8 cellular contexts compared by ENCODE assay signal in the genomic region with DNA sequence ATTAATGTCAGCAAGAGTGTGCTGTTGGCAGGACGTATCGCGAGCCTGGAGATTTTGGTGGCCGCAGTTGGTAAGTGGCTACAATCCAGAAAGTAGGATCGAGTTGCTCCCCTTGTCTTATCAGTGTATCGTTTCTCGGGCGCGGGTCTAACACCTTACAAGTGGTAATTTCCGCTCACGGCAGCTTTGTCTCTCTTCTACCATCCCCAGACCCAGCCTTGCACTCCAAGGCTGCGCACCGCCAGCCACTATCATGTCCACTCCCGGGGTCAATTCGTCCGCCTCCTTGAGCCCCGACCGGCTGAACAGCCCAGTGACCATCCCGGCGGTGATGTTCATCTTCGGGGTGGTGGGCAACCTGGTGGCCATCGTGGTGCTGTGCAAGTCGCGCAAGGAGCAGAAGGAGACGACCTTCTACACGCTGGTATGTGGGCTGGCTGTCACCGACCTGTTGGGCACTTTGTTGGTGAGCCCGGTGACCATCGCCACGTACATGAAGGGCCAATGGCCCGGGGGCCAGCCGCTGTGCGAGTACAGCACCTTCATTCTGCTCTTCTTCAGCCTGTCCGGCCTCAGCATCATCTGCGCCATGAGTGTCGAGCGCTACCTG. TPM values are rescaled to one million over a fixed set of nuclear protein-coding genes. Genes with fewer than 3 reads are reported as not detected.
A peak's percentile ranks its signal among the peaks of the same experiment; 100 is the strongest.
DNase-seq lines count a peak whose midpoint lies in the region; ATAC-seq, FAIRE-seq and TF ChIP-seq lines count a peak whose summit lies in the region.

No MANE protein-coding gene starts in this region.

- no peaks in the 10 kb centered on the region for H3K9me2 ChIP-seq in PC-9 (ENCODE audit: insufficient read depth)

- H3K4me2 ChIP-seq in PC-9: peak overlapping the region; percentile 71
- H3K4me2 ChIP-seq in keratinocyte (ENCODE audit: control insufficient read depth, extremely low read depth, insufficient read depth, low read depth, low read length): peak overlapping the region; percentile 97

- CTCF ChIA-PET in PC-9 (lab: Charles Lee): no interaction called here

- DNase-seq in PC-9 (no peak), body of pancreas (peak; percentile 39 to 51 (median 42)), keratinocyte (ENCODE audit: low read depth, low spot score) (no peak), NCI-H2029 (lab: John Stamatoyannopoulos, UW) (no peak)
- DNase-seq in stimulated activated CD8-positive, alpha-beta memory T cell treated with anti-CD3 and anti-CD28 coated beads, Interleukin-12 subunit alpha, Interleukin-12 subunit beta, amount 100 ng/mL, for 1 hour (ENCODE audit: low read depth): peak; percentile 33

- H3K4me1 ChIP-seq in ES-I3 (ENCODE audit: insufficient read depth, low read length): peaks cover 22% of the 10 kb centered on the region
- H3K4me1 ChIP-seq in PC-9 (replicated peaks; ENCODE audit: insufficient read depth): peaks cover 67% of the 10 kb centered on the region
- peaks cover 17% of the 10 kb centered on the region for H3K4me1 ChIP-seq in body of pancreas
- H3K4me1 ChIP-seq in keratinocyte (ENCODE audit: control insufficient read depth, extremely low read depth, insufficient read depth, low read length): peaks cover 55% of the 10 kb centered on the region

- no TSS peak for BruUV-seq in PC-9 (replicated peaks; lab: Mats Ljungman, UMichigan)

- H3F3A ChIP-seq in PC-9 (ENCODE audit: insufficient read depth, low read depth): peaks cover 15% of the 10 kb centered on the region

- no peak for TF ChIP-seq POLR2A in body of pancreas (IDR thresholded peaks at IDR 0.05)

- dilution Hi-C loops in keratinocyte (cut with MboI; ENCODE audit: extremely low pct_ligation_motif_present, low sequenced_read_pairs): no loop called here

- ATAC-seq in body of pancreas (no peak), HG03571 (IDR thresholded peaks at IDR 0.05; ENCODE audit: unreplicated experiment) (no peak), GM21737 (IDR thresholded peaks at IDR 0.05; ENCODE audit: unreplicated experiment) (no peak)

- intact Hi-C loops in PC-9 (cut with micrococcal nuclease; ENCODE audit: unreplicated experiment) (no loop called here), body of pancreas (cut with DNase I) (loop anchor here (5.0 kb wide), 1 partner anchor 969 kb away; no protein-coding TSS in a partner anchor)

- no peaks in the 10 kb centered on the region for H3K9me1 ChIP-seq in keratinocyte (ENCODE audit: control insufficient read depth, extremely low read depth, insufficient read depth, low read length)

- H2AFZ ChIP-seq in PC-9 (peak overlapping the region; percentile 79), keratinocyte (ENCODE audit: control insufficient read depth, low read length) (no peak overlapping the region)

- H3K27ac ChIP-seq in PC-9: no peak overlapping the region
- H3K27ac ChIP-seq in body of pancreas: peak overlapping the region; percentile 37 to 95 (median 89)
- H3K27ac ChIP-seq in keratinocyte (ENCODE audit: control insufficient read depth, insufficient read depth, low read length): peak overlapping the region; percentile 84

- no peak for TF ChIP-seq CTCF in PC-9 (conservative IDR thresholded peaks at IDR 0.05)
- peak in 2 of 7 experiments; percentile 14 to 19 for TF ChIP-seq CTCF in body of pancreas (IDR thresholded peaks at IDR 0.05)
- TF ChIP-seq CTCF in keratinocyte (optimal IDR thresholded peaks at IDR 0.05 in 1 of 3, IDR thresholded peaks at IDR 0.05 in 1 of 3, conservative IDR thresholded peaks at IDR 0.05 in 1 of 3; ENCODE audit: extremely low read depth in 1 of 3, insufficient read depth in 2 of 3, low read length in 3 of 3): peak; percentile 12 to 39 (median 19)

- H3K36me3 ChIP-seq in ES-I3 (ENCODE audit: insufficient read depth, low read length) (no peaks in the 10 kb centered on the region), PC-9 (ENCODE audit: low read depth) (no peaks in the 10 kb centered on the region; the same call in 1 of the 2 replicates), body of pancreas (replicated peaks in 1 of 2; ENCODE audit: insufficient read depth in 1 of 2, low read depth in 2 of 2) (no peaks in the 10 kb centered on the region), keratinocyte (ENCODE audit: control insufficient read depth in 2 of 2, extremely low read depth in 1 of 2, insufficient read depth in 2 of 2, low read length in 2 of 2) (peaks cover 0 to 12% of the 10 kb centered on the region in 2 experiments)

- H3K9me3 ChIP-seq in ES-I3 (ENCODE audit: control insufficient read depth, insufficient read depth, low read length) (no peaks in the 10 kb centered on the region), PC-9 (ENCODE audit: insufficient read depth, low read depth) (no peaks in the 10 kb centered on the region), body of pancreas (no peaks in the 10 kb centered on the region), keratinocyte (ENCODE audit: control insufficient read depth, low read depth, low read length) (no peaks in the 10 kb centered on the region)

- H3K4me3 ChIP-seq in PC-9 (peak overlapping the region; percentile 82), body of pancreas (peak overlapping the region; percentile 24 to 95), keratinocyte (ENCODE audit: control insufficient read depth in 2 of 3, extremely low read depth in 1 of 3, insufficient read depth in 2 of 3, low read depth in 1 of 3, low read length in 3 of 3) (peak overlapping the region; percentile 70 to 90 (median 90))

- 2 to 3% methylated on average over 13 to 37 of the region's 37 CpGs for WGBS in body of pancreas, 2 donors

- POLR2A ChIA-PET in PC-9 (lab: Charles Lee; ENCODE audit: unreplicated experiment): no interaction called here

- no peak for FAIRE-seq in keratinocyte (lab: Jason Lieb, UNC)

- no peaks in the 10 kb centered on the region for H3K27me3 ChIP-seq in PC-9 (ENCODE audit: insufficient read depth, low read depth)
- no peaks in the 10 kb centered on the region for H3K27me3 ChIP-seq in body of pancreas
- H3K27me3 ChIP-seq in keratinocyte (ENCODE audit: control insufficient read depth, extremely low read depth, insufficient read depth, low read length): no peaks in the 10 kb centered on the region

- peak overlapping the region; percentile 93; the same call in 1 of the 2 replicates for H3K9ac ChIP-seq in ES-I3 (ENCODE audit: low read depth, low read length)
- H3K9ac ChIP-seq in keratinocyte (ENCODE audit: control insufficient read depth, extremely low read depth, insufficient read depth, low read length): peak overlapping the region; percentile 92

- no peaks in the 10 kb centered on the region for H4K20me1 ChIP-seq in PC-9 (ENCODE audit: insufficient read depth)
- H4K20me1 ChIP-seq in keratinocyte (ENCODE audit: control insufficient read depth, extremely low read depth, insufficient read depth, low read length): no peaks in the 10 kb centered on the region

- peaks cover 57% of the 10 kb centered on the region for H3K79me2 ChIP-seq in PC-9 (ENCODE audit: low read depth)
- peaks cover 61% of the 10 kb centered on the region for H3K79me2 ChIP-seq in keratinocyte (ENCODE audit: control insufficient read depth, insufficient read depth, low read length)

RNA-seq across cellular contexts. Expression of gene PTGER4, which starts 1.1 kb away (rescaled TPM):
- 15.7 and 22.4 TPM in 2 replicates for total RNA-seq in PC-9 (2021)
- total RNA-seq in body of pancreas: 10 to 100 TPM; 25.9 to 38.9 TPM
- 7.5 to 12.2 TPM (median 9.5 TPM) in 3 replicates for polyA plus RNA-seq in keratinocyte
- polyA plus RNA-seq in keratinocyte (2011; ENCODE audit: low read depth): 2.9 TPM
- 6.0 and 7.3 TPM in 2 replicates for polyA plus RNA-seq in keratinocyte (2011; cell fraction: cytosol; rRNA removed)
- 16.4 and 19.3 TPM in 2 replicates for polyA plus RNA-seq in keratinocyte (2011; cell fraction: nucleus; rRNA removed)
- 4.0 and 8.4 TPM in 2 replicates for polyA plus RNA-seq in keratinocyte (2012; ENCODE audit: low replicate concordance)
- 9.8 to 18.0 TPM (median 12.5 TPM) in 3 replicates for polyA minus RNA-seq in keratinocyte
- 50.8 TPM for polyA minus RNA-seq in keratinocyte (2011; cell fraction: cytosol; rRNA and poly(A)+ RNA removed)
- 42.4 and 43.2 TPM in 2 replicates for polyA minus RNA-seq in keratinocyte (2011; cell fraction: nucleus; rRNA and poly(A)+ RNA removed)

Comparison
In these comparisons a context has a peak if more than half of its experiments do, and no peak if none do; other contexts are left out.
1. DNase-seq: peak in body of pancreas (4 of 4) and stimulated activated CD8-positive, alpha-beta memory T cell treated with anti-CD3 and anti-CD28 coated beads, Interleukin-12 subunit alpha, Interleukin-12 subunit beta, amount 100 ng/mL, for 1 hour (single experiment); none in PC-9 (0 of 2), keratinocyte (single experiment) and NCI-H2029 (single experiment).
2. Peak in every context shown above with its lines, with median percentiles within 50 percentile points of each other: H3K4me3 ChIP-seq.